7 cellular contexts compared by ENCODE assay signal in genomic region chr18:67515987-67516431, GRCh38. TPM values are rescaled to one million over a fixed set of nuclear protein-coding genes. Genes with fewer than 3 reads are reported as not detected.
DNase-seq lines count a peak whose midpoint lies in the region; ATAC-seq, FAIRE-seq and TF ChIP-seq lines count a peak whose summit lies in the region.

No MANE protein-coding gene starts in this region.

- peak; percentile 70 for DNase-seq in GM13977 (ENCODE audit: low spot score)
- peak; percentile 34 for DNase-seq in NCI-H1694 treated with DMSO at 0.1 percent for 48 hours (lab: John Stamatoyannopoulos, UW)
- DNase-seq in activated B cell treated with CpG ODN at 0.5 μM for 24 hours = peak; percentile 50
- DNase-seq in central memory CD4-positive, alpha-beta T cell = peak; percentile 37
- peak in 2 of 3 donors; percentile 32 to 42 for DNase-seq in immature natural killer cell
- DNase-seq in small intestine = peak; percentile 83

- peaks cover 14% of the 10 kb centered on the region for H3K27me3 Mint-ChIP-seq in activated B cell treated with CpG ODN at 0.5 μM for 24 hours
- H3K27me3 Mint-ChIP-seq in immature natural killer cell (ENCODE audit: low read depth in 3 of 3) = peaks cover 5 to 11% (median 6%) of the 10 kb centered on the region in 3 donors

- CTCF ChIA-PET in activated B cell treated with CpG ODN at 0.5 μM for 24 hours (lab: Charles Lee) = interaction anchor here (2.3 kb wide), 1 partner anchor 1144 kb away, joined by 16 read pairs; no protein-coding TSS in a partner anchor

- POLR2A ChIA-PET in activated B cell treated with CpG ODN at 0.5 μM for 24 hours (lab: Charles Lee) = interaction anchor here (0.7 kb wide), 1 partner anchor 1095 kb away, joined by 6 read pairs; no protein-coding TSS in a partner anchor

- peaks cover 0 to 3% of the 10 kb centered on the region in 2 donors for H3K27me3 ChIP-seq in small intestine (ENCODE audit: control insufficient read depth in 2 of 2, insufficient read depth in 2 of 2, low read length in 2 of 2)

- H3K4me1 Mint-ChIP-seq in activated B cell treated with CpG ODN at 0.5 μM for 24 hours (peaks cover 19% of the 10 kb centered on the region), immature natural killer cell (peaks cover 25 to 37% of the 10 kb centered on the region in 2 donors)

- intact Hi-C loops in activated B cell treated with CpG ODN at 0.5 μM for 24 hours (cut with micrococcal nuclease) = loop anchor here (1.0 to 5.0 kb wide), 5 partner anchors 48 to 1221 kb away; no protein-coding TSS in a partner anchor

- H3K27ac Mint-ChIP-seq in activated B cell treated with CpG ODN at 0.5 μM for 24 hours = no peak overlapping the region
- peak overlapping the region in 5 of 6 donors; percentile 3 to 82 (median 59) for H3K27ac Mint-ChIP-seq in immature natural killer cell

- 0 to 1% (median 1%) methylated on average over 37 of the region's 37 CpGs for WGBS in small intestine, 3 donors

- peak overlapping the region; percentile 49 to 77 for H3K4me3 ChIP-seq in small intestine (ENCODE audit: low read depth in 1 of 2, low read length in 2 of 2)

- ATAC-seq in HG02884 (IDR thresholded peaks at IDR 0.05; ENCODE audit: unreplicated experiment) (peak; percentile 27), activated B cell treated with CpG ODN at 0.5 μM for 24 hours (ENCODE audit: low read depth) (peak; percentile 10)

- H3K9me3 ChIP-seq in small intestine (ENCODE audit: control insufficient read depth, low read depth) = no peaks in the 10 kb centered on the region

- TF ChIP-seq CTCF in GM13977 (IDR thresholded peaks at IDR 0.05; ENCODE audit: extremely low read depth, insufficient read depth, missing control alignments) (peak; percentile 56), activated B cell treated with CpG ODN at 0.5 μM for 24 hours (IDR thresholded peaks at IDR 0.05) (no peak)

- H3K36me3 Mint-ChIP-seq in activated B cell treated with CpG ODN at 0.5 μM for 24 hours (ENCODE audit: low read depth) (no peaks in the 10 kb centered on the region), immature natural killer cell (no peaks in the 10 kb centered on the region)

- H3K4me1 ChIP-seq in small intestine (ENCODE audit: control insufficient read depth in 2 of 2, insufficient read depth in 1 of 2, low read depth in 1 of 2, low read length in 1 of 2) = peaks cover 0 to 5% of the 10 kb centered on the region in 2 donors

- H3K36me3 ChIP-seq in small intestine (ENCODE audit: control insufficient read depth in 2 of 2, insufficient read depth in 2 of 2, low read length in 2 of 2) = no peaks in the 10 kb centered on the region

- peak overlapping the region; percentile 57 to 71 for H3K27ac ChIP-seq in small intestine (ENCODE audit: low read depth in 1 of 2, low read length in 1 of 2)

- in situ Hi-C loops in GM13977 (cut with MboI; ENCODE audit: low pct_unique_long_range_greater_than_20kb, low sequenced_read_pairs, unreplicated experiment) = no loop called here

- no peak for FAIRE-seq in small intestine (lab: Jason Lieb, UNC)

- H3K9me3 Mint-ChIP-seq in activated B cell treated with CpG ODN at 0.5 μM for 24 hours = no peaks in the 10 kb centered on the region
- peaks cover 0 to 1% (median 0%) of the 10 kb centered on the region in 6 donors for H3K9me3 Mint-ChIP-seq in immature natural killer cell

- peak overlapping the region; percentile 92 for H3K4me3 Mint-ChIP-seq in activated B cell treated with CpG ODN at 0.5 μM for 24 hours
- peak overlapping the region; percentile 81 to 93 (median 88) for H3K4me3 Mint-ChIP-seq in immature natural killer cell

RNA-seq across cellular contexts. Expression of gene DSEL, which starts 0.5 kb away (rescaled TPM):
- total RNA-seq in activated B cell treated with CpG ODN at 0.5 μM for 24 hours = 0.07 and 0.10 TPM in 2 replicates
- polyA plus RNA-seq in immature natural killer cell (under 1 TPM in 2 of 3 donors, not detected in 1; 0.07 to 0.11 TPM), small intestine (1 to 10 TPM in 1 of 3 donors, under 1 TPM in 1, not detected in 1; 0.27 to 1.3 TPM)

Comparison
In these comparisons a context has a peak if more than half of its experiments do, and no peak if none do; other contexts are left out.
1. Peak in every context shown above with its lines: DNase-seq, ATAC-seq, H3K4me3 ChIP-seq and H3K27ac ChIP-seq.